21 cellular contexts compared by ENCODE assay signal in the genomic region with DNA sequence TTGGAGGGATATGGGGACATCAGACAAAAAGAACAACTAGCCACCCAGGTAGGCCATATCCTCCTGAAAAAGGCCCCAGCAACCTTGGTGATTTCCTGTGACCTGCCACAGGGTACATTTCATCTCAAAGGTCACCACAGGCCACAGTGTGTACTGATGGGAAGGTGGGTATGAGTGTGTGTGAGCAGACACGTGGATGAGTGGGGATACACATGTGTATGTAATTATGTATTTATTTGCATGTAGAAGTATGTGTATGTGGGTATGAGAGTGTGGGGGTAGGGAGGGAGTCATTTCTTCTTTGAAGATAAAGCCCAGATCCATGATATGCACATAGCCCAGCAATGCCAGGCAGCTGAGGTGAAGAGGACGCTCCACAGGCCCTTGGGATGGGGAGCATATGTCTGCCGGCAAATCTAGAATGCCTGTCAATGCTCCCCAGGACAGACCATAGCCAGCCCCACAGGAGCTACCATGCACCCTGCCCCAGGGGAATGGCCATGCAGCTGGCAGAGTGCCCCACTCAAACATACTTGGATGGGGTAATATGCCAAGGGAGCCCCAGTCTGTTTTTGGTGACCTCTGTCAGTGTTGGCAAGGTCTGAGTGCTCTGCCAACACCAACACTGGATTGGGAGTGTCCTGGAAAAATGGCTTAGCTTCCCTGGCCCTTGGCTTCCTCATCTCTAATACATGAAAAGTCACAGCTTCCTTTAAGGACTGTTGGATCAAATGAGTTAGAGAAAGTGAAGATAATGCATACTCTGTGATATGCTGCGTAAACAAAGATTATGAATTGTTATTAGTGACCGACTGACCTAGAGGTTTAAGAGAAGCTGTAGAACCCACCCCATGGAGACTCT. TPM values are rescaled to one million over a fixed set of nuclear protein-coding genes. Genes with fewer than 3 reads are reported as not detected.
"Had no signal": no experiment of that assay in that cellular context is flagged by ENCODE, and none has a peak within 500 bp of the region (broad histone marks: within the 10 kb centered on the region; RNA-seq: fewer than 3 reads in every experiment).

No MANE protein-coding gene starts in this region.

- DNase-seq: activated CD4-positive, alpha-beta T cell treated with anti-CD3 and anti-CD28 coated beads for 4 hours; activated CD4-positive, alpha-beta T cell treated with anti-CD3 and anti-CD28 coated beads, Interleukin-2, amount 50 U/mL, for 4 hours; activated CD8-positive, alpha-beta memory T cell treated with anti-CD3 and anti-CD28 coated beads, Interleukin-2, amount 50 U/mL, for 4 hours; activated effector memory CD4-positive, alpha-beta T cell treated with anti-CD3 and anti-CD28 coated beads, Interleukin-2, amount 50 U/mL, for 16 hours; activated naive CD4-positive, alpha-beta T cell treated with anti-CD3 and anti-CD28 coated beads for 36 hours; activated naive CD8-positive, alpha-beta T cell treated with anti-CD3 and anti-CD28 coated beads for 36 hours; activated T-cell treated with anti-CD3 and anti-CD28 coated beads, Interleukin-2, amount 50 U/mL, for 1 hour; amygdala; endodermal cell; foreskin melanocyte; stimulated activated CD4-positive, alpha-beta T cell treated with anti-CD3 and anti-CD28 coated beads, Interleukin-15, amount 100 ng/mL, for 24 hours; stimulated activated CD4-positive, alpha-beta T cell treated with anti-CD3 and anti-CD28 coated beads, Interleukin-2, amount 100 ng/mL, for 24 hours; stimulated activated naive B cell treated with anti-CD40 and anti-IgM and Interleukin-4, amounts not matched to agents 10 μg/mL and 1 μg/mL and 100 μg/mL, for 72 hours; transverse colon had no signal

- ATAC-seq: left lobe of liver had no signal

- H3K4me3 ChIP-seq: breast epithelium, esophagus muscularis mucosa, lung, transverse colon had no signal

- H3K36me3 ChIP-seq: breast epithelium, esophagus muscularis mucosa, transverse colon had no signal

- H3K4me1 ChIP-seq: breast epithelium, transverse colon had no signal

- FAIRE-seq: TTC549, urothelium cell line had no signal

- H3K9me3 ChIP-seq: breast epithelium, esophagus muscularis mucosa, transverse colon had no signal

- H3K27ac ChIP-seq: breast epithelium, esophagus muscularis mucosa, transverse colon, VCaP had no signal

- H3K27me3 ChIP-seq: breast epithelium, esophagus muscularis mucosa, transverse colon had no signal

RNA-seq across cellular contexts. Expression of a gene that starts 42.4 kb away (rescaled TPM):
- total RNA-seq: activated naive CD4-positive, alpha-beta T cell treated with anti-CD3 and anti-CD28 coated beads for 36 hours had no signal
